1 cellular context compared by ENCODE assay signal in genomic region chr15:78170848-78171773, GRCh38.
TF ChIP-seq lines count a peak whose summit lies in the region.

No MANE protein-coding gene starts in this region.

TF ChIP-seq in GM12878, 131 proteins besides CTCF, POLR2A, EP300 and RAD21 (continued from another document and continues in another):
- TF ChIP-seq ZNF592 (IDR thresholded peaks at IDR 0.05): no peak
- TF ChIP-seq MYC (IDR thresholded peaks at IDR 0.05; ENCODE audit: insufficient read depth, insufficient read length, insufficient replicate concordance, low read length, severe bottlenecking): no peak
- no peak for TF ChIP-seq SRF (IDR thresholded peaks at IDR 0.05; ENCODE audit: low read depth in 2 of 2, low read length in 2 of 2)
- no peak for TF ChIP-seq RAD51 (IDR thresholded peaks at IDR 0.05)
- TF ChIP-seq IKZF2 (IDR thresholded peaks at IDR 0.05): peak; percentile 88
- TF ChIP-seq ZBED1 (IDR thresholded peaks at IDR 0.05; ENCODE audit: borderline replicate concordance): no peak
- TF ChIP-seq EZH2 (IDR thresholded peaks at IDR 0.05; ENCODE audit: borderline replicate concordance, control insufficient read depth, low read depth, low read length): no peak
- TF ChIP-seq BCL11A (IDR thresholded peaks at IDR 0.05; ENCODE audit: low read depth, low read length): no peak; the same call in 1 of the 2 replicates
- no peak for TF ChIP-seq TCF12 (IDR thresholded peaks at IDR 0.05; ENCODE audit: low read depth, low read length)
- no peak; a peak in 1 of 4 replicates for TF ChIP-seq ETV6 (conservative IDR thresholded peaks at IDR 0.05 in 1 of 2, IDR thresholded peaks at IDR 0.05 in 1 of 2; ENCODE audit: borderline replicate concordance in 1 of 2, low read depth in 1 of 2)
- TF ChIP-seq NRF1 (conservative IDR thresholded peaks at IDR 0.05; ENCODE audit: low read depth, low read length): no peak
- peak; percentile 75 for TF ChIP-seq RUNX3 (IDR thresholded peaks at IDR 0.05; ENCODE audit: low read length)
- no peak for TF ChIP-seq ZNF622 (IDR thresholded peaks at IDR 0.05)
- no peak for TF ChIP-seq POU2F2 (IDR thresholded peaks at IDR 0.05; ENCODE audit: borderline replicate concordance, low read depth, low read length)
- TF ChIP-seq FOXK2 (IDR thresholded peaks at IDR 0.05): no peak
- TF ChIP-seq STAT1 (conservative IDR thresholded peaks at IDR 0.05): no peak
- TF ChIP-seq IRF4 (IDR thresholded peaks at IDR 0.05; ENCODE audit: low read depth, low read length): 0 out of 2 replicates have a peak, but pooled peaks have one; percentile 33
- TF ChIP-seq E2F8 (IDR thresholded peaks at IDR 0.05; ENCODE audit: low read depth, partially characterized antibody): no peak
- TF ChIP-seq TCF3 (IDR thresholded peaks at IDR 0.05; ENCODE audit: borderline replicate concordance, insufficient read depth, low read depth, low read length): no peak
- TF ChIP-seq SMAD1 (IDR thresholded peaks at IDR 0.05; ENCODE audit: low read depth, partially characterized antibody): no peak
- TF ChIP-seq BMI1 (IDR thresholded peaks at IDR 0.05; ENCODE audit: borderline replicate concordance): no peak; the same call in 1 of the 2 replicates
- no peak for TF ChIP-seq HCFC1 (IDR thresholded peaks at IDR 0.05; ENCODE audit: low read length)
- TF ChIP-seq NR2C2 (IDR thresholded peaks at IDR 0.05; ENCODE audit: borderline replicate concordance, control insufficient read depth, insufficient read length, low read depth): no peak
- no peak for TF ChIP-seq E2F4 (IDR thresholded peaks at IDR 0.05; ENCODE audit: low read depth, low read length)
- no peak for TF ChIP-seq HDAC6 (IDR thresholded peaks at IDR 0.05; ENCODE audit: unreplicated experiment)
- no peak for TF ChIP-seq GATAD2B (conservative IDR thresholded peaks at IDR 0.05; ENCODE audit: low read depth)
- TF ChIP-seq KDM1A (IDR thresholded peaks at IDR 0.05; ENCODE audit: borderline replicate concordance): no peak
- TF ChIP-seq BCLAF1 (IDR thresholded peaks at IDR 0.05): no peak
- no peak for TF ChIP-seq NKRF (conservative IDR thresholded peaks at IDR 0.05)
- no peak for TF ChIP-seq SREBF2 (IDR thresholded peaks at IDR 0.05; ENCODE audit: low read length)
- TF ChIP-seq MEF2A (IDR thresholded peaks at IDR 0.05; ENCODE audit: insufficient read depth, low read depth, low read length): peak; percentile 65; the same call in 1 of the 2 replicates
- no peak for TF ChIP-seq SUPT20H (IDR thresholded peaks at IDR 0.05; ENCODE audit: borderline replicate concordance, control insufficient read depth, low read depth, low read length)
- no peak for TF ChIP-seq RFX5 (IDR thresholded peaks at IDR 0.05; ENCODE audit: low read depth, low read length)
- no peak for TF ChIP-seq YY1 (IDR thresholded peaks at IDR 0.05; ENCODE audit: low read depth, low read length)
- TF ChIP-seq MLLT1 (IDR thresholded peaks at IDR 0.05): no peak
- no peak for TF ChIP-seq TBL1XR1 (IDR thresholded peaks at IDR 0.05; ENCODE audit: low read depth, low read length)
- TF ChIP-seq CHD2 (IDR thresholded peaks at IDR 0.05; ENCODE audit: borderline replicate concordance, low read depth, low read length): 0 out of 2 replicates have a peak, but pooled peaks have one; percentile 36
- no peak for TF ChIP-seq RELA (IDR thresholded peaks at IDR 0.05; ENCODE audit: borderline replicate concordance, partially characterized antibody)
- TF ChIP-seq MYB (IDR thresholded peaks at IDR 0.05; ENCODE audit: borderline replicate concordance, low read depth, low read length): no peak
- no peak for TF ChIP-seq ZNF384 (IDR thresholded peaks at IDR 0.05; ENCODE audit: borderline replicate concordance, low read depth, low read length)
- 0 out of 2 replicates have a peak, but pooled peaks have one; percentile 30 for TF ChIP-seq CREB1 (IDR thresholded peaks at IDR 0.05; ENCODE audit: low read depth)
- TF ChIP-seq RELB (IDR thresholded peaks at IDR 0.05; ENCODE audit: low read depth): peak; percentile 84
- TF ChIP-seq ATF7 (IDR thresholded peaks at IDR 0.05; ENCODE audit: low read depth): peak; percentile 64; the same call in 1 of the 2 replicates
- no peak for TF ChIP-seq CHD1 (IDR thresholded peaks at IDR 0.05; ENCODE audit: low read depth, low read length)
- no peak for TF ChIP-seq SIN3A (IDR thresholded peaks at IDR 0.05; ENCODE audit: low read depth, low read length)
- no peak for TF ChIP-seq JUND (IDR thresholded peaks at IDR 0.05; ENCODE audit: low read depth, low read length)
- TF ChIP-seq RB1 (IDR thresholded peaks at IDR 0.05; ENCODE audit: borderline replicate concordance): no peak
- TF ChIP-seq MTA2 (IDR thresholded peaks at IDR 0.05; ENCODE audit: low read depth): peak; percentile 65
- no peak for TF ChIP-seq CREM (IDR thresholded peaks at IDR 0.05; ENCODE audit: low read depth)
- peak; percentile 82 for TF ChIP-seq MEF2B (IDR thresholded peaks at IDR 0.05; ENCODE audit: partially characterized antibody, poor library complexity, severe bottlenecking)
- no peak for TF ChIP-seq PKNOX1 (IDR thresholded peaks at IDR 0.05)
- peak; percentile 44; the same call in 1 of the 2 replicates for TF ChIP-seq BACH1 (IDR thresholded peaks at IDR 0.05; ENCODE audit: borderline replicate concordance)
- no peak; the same call in 1 of the 2 replicates for TF ChIP-seq PML (IDR thresholded peaks at IDR 0.05; ENCODE audit: low read length)
